19 cellular contexts compared by ENCODE assay signal in genomic region chr20:36633285-36633772, GRCh38. TPM values are rescaled to one million over a fixed set of nuclear protein-coding genes. Genes with fewer than 3 reads are reported as not detected.
"Had no signal": no experiment of that assay in that cellular context is flagged by ENCODE, and none has a peak within 500 bp of the region (broad histone marks: within the 10 kb centered on the region; RNA-seq: fewer than 3 reads in every experiment).

No MANE protein-coding gene starts in this region.

- H3K27ac Mint-ChIP-seq: activated T-helper 2 cell treated with anti-CD3 and anti-CD28 coated beads, Interferon-gamma antibody, Interleukin-2, Interleukin-4, amounts not matched to agents 10 μg/mL and 5 μg/mL and 100 μg/mL, durations not matched to agents 14 hours and 24 hours and 36 hours; nephron progenitor cell had no signal

- H3K4me3 ChIP-seq: ascending aorta, breast epithelium, sigmoid colon, tibial artery, uterus had no signal

- H3K4me1 ChIP-seq: ascending aorta, breast epithelium, sigmoid colon, tibial artery, uterus had no signal

- H3K36me3 ChIP-seq: ascending aorta, breast epithelium, sigmoid colon, tibial artery, uterus had no signal

- H3K9me3 Mint-ChIP-seq: activated T-helper 2 cell treated with anti-CD3 and anti-CD28 coated beads, Interferon-gamma antibody, Interleukin-2, Interleukin-4, amounts not matched to agents 10 μg/mL and 5 μg/mL and 100 μg/mL, durations not matched to agents 14 hours and 24 hours and 36 hours; nephron progenitor cell had no signal

- H3K27me3 ChIP-seq: ascending aorta, breast epithelium, sigmoid colon, tibial artery, uterus had no signal

- H3K9me3 ChIP-seq: ascending aorta, breast epithelium, sigmoid colon, tibial artery, uterus had no signal

- H3K27ac ChIP-seq: ascending aorta, breast epithelium, epithelial cell of prostate, sigmoid colon, tibial artery, uterus had no signal

- DNase-seq: activated CD4-positive, CD25-positive, alpha-beta regulatory T cell treated with anti-CD3 and anti-CD28 coated beads, Interleukin-2, amount 50 U/mL, for 72 hours; activated T-cell treated with anti-CD3 and anti-CD28 coated beads for 4 hours; dermis blood vessel endothelial cell; foreskin melanocyte; head of caudate nucleus; mesenchymal stem cell; sigmoid colon; stimulated activated CD4-positive, alpha-beta T cell treated with anti-CD3 and anti-CD28 coated beads, Interleukin-1b, Interleukin-23, amount 100 ng/mL, for 48 hours; T1000; tibial artery; uterus had no signal

- H3K4me3 Mint-ChIP-seq: nephron progenitor cell had no signal

RNA-seq across cellular contexts. Expression of gene SLA2, which starts 12.7 kb away (rescaled TPM):
- total RNA-seq: ascending aorta, dermis blood vessel endothelial cell, fibroblast of lung, osteocyte, pulmonary artery endothelial cell had no signal
- polyA plus RNA-seq: fibroblast of lung had no signal
